ENCODE assay signal across 1 cellular context in genomic region chr3:107663266-107663665, GRCh38.
TF ChIP-seq lines count a peak whose summit lies in the region.

No MANE protein-coding gene starts in this region.

TF ChIP-seq in IMR-90, 13 proteins besides CTCF, POLR2A, EP300 and RAD21 (continued from another document):
- TF ChIP-seq ELK1 (IDR thresholded peaks at IDR 0.05; ENCODE audit: borderline replicate concordance, low read depth, low read length) (no peak), FOS (IDR thresholded peaks at IDR 0.05; ENCODE audit: low read depth, low read length) (no peak), CEBPB (IDR thresholded peaks at IDR 0.05; ENCODE audit: low read depth, low read length) (no peak), MXI1 (IDR thresholded peaks at IDR 0.05; ENCODE audit: borderline replicate concordance, low read depth, low read length) (no peak), NFE2L2 (IDR thresholded peaks at IDR 0.05; ENCODE audit: low read depth, low read length) (no peak), BHLHE40 (IDR thresholded peaks at IDR 0.05; ENCODE audit: low read depth, low read length) (no peak), MAZ (IDR thresholded peaks at IDR 0.05; ENCODE audit: borderline replicate concordance, low read depth, low read length) (no peak), SMC3 (IDR thresholded peaks at IDR 0.05; ENCODE audit: low read depth, low read length) (no peak)
